11 cellular contexts compared by ENCODE assay signal in genomic region chr16:74563828-74564263, GRCh38. TPM values are rescaled to one million over a fixed set of nuclear protein-coding genes. Genes with fewer than 3 reads are reported as not detected.
DNase-seq lines count a peak whose midpoint lies in the region; ATAC-seq and TF ChIP-seq lines count a peak whose summit lies in the region.
"Had no signal": no experiment of that assay in that cellular context is flagged by ENCODE, and none has a peak within 500 bp of the region (broad histone marks: within the 10 kb centered on the region; RNA-seq: fewer than 3 reads in every experiment).

No MANE protein-coding gene starts in this region.

- no peaks in the 10 kb centered on the region for H3K36me3 ChIP-seq in HEK293 (ENCODE audit: control insufficient read depth in 2 of 2, insufficient read depth in 1 of 2, low read length in 2 of 2)
- H3K36me3 ChIP-seq in left lung = no peaks in the 10 kb centered on the region
- no peaks in the 10 kb centered on the region for H3K36me3 ChIP-seq in esophagus squamous epithelium
- H3K36me3 ChIP-seq in testis (ENCODE audit: low read depth, missing control alignments) = no peaks in the 10 kb centered on the region

- peaks cover 85% of the 10 kb centered on the region for H3K4me1 Mint-ChIP-seq in activated T-cell treated with anti-CD3 and anti-CD28 coated beads, Interleukin-2, amount 50 U/mL, for 4 hours (ENCODE audit: low read depth)

- peak; percentile 57 to 78 for ATAC-seq in activated T-cell treated with anti-CD3 and anti-CD28 coated beads, Interleukin-2, amount 50 U/mL, for 4 hours
- ATAC-seq in left lung (peak; percentile 78), GM19467 (IDR thresholded peaks at IDR 0.05; ENCODE audit: unreplicated experiment) (no peak)
- ATAC-seq: GM23338 had no signal

- H3K27ac ChIP-seq in HEK293 (ENCODE audit: extremely low read depth, low read depth, low read length) (no peak overlapping the region), left lung (peak overlapping the region in 1 of 2 donors; percentile 75), esophagus squamous epithelium (peak overlapping the region in 2 of 4 donors; percentile 13 to 67), testis (no peak overlapping the region)

- H3K9me3 Mint-ChIP-seq in activated T-cell treated with anti-CD3 and anti-CD28 coated beads, Interleukin-2, amount 50 U/mL, for 4 hours = no peaks in the 10 kb centered on the region
- H3K9me3 Mint-ChIP-seq: GM23338 had no signal

- H3K4me1 ChIP-seq in HEK293 (ENCODE audit: control insufficient read depth, insufficient read depth, low read length) = peaks cover under 1% of the 10 kb centered on the region; the same call in 1 of the 2 replicates
- peaks cover 0 to 35% of the 10 kb centered on the region in 2 donors for H3K4me1 ChIP-seq in left lung
- peaks cover 0 to 62% (median 3%) of the 10 kb centered on the region in 3 donors for H3K4me1 ChIP-seq in esophagus squamous epithelium
- no peaks in the 10 kb centered on the region for H3K4me1 ChIP-seq in testis

- peaks cover 1% of the 10 kb centered on the region for H3K36me3 Mint-ChIP-seq in activated T-cell treated with anti-CD3 and anti-CD28 coated beads, Interleukin-2, amount 50 U/mL, for 4 hours (ENCODE audit: insufficient read depth)

- H3K4me3 ChIP-seq in HEK293 (ENCODE audit: low read depth, low read length) (no peak overlapping the region), left lung (no peak overlapping the region), esophagus squamous epithelium (no peak overlapping the region), testis (no peak overlapping the region)
- H3K4me3 ChIP-seq: GM23338, skin epidermis had no signal

- peak; percentile 71 for DNase-seq in A172 (ENCODE audit: low spot score)
- peak; percentile 7 for DNase-seq in activated T-cell treated with anti-CD3 and anti-CD28 coated beads, Interleukin-2, amount 50 U/mL, for 4 hours
- DNase-seq in left lung = peak in 1 of 2 donors; percentile 48
- no peak for DNase-seq in esophagus squamous epithelium (lab: John Stamatoyannopoulos, UW)
- DNase-seq in central memory CD4-positive, alpha-beta T cell = no peak
- no peak for DNase-seq in testis
- DNase-seq: NCI-H1105 treated with DMSO at 0.1 percent for 48 hours had no signal

- no peaks in the 10 kb centered on the region for H3K27me3 ChIP-seq in left lung
- no peaks in the 10 kb centered on the region for H3K27me3 ChIP-seq in esophagus squamous epithelium
- H3K27me3 ChIP-seq in testis = no peaks in the 10 kb centered on the region

- intact Hi-C loops in left lung (cut with DNase I) = no loop called here
- intact Hi-C loops in esophagus squamous epithelium (cut with DNase I) = no loop called here
- intact Hi-C loops in testis (cut with DNase I; ENCODE audit: low total_unique reads) = no loop called here

- POLR2A ChIA-PET in HEK293 (lab: Yijun Ruan, JAX) = no interaction called here

- no peaks in the 10 kb centered on the region for H3K9me3 ChIP-seq in HEK293 (ENCODE audit: control insufficient read depth, insufficient read depth, low read depth, low read length)
- H3K9me3 ChIP-seq in left lung = no peaks in the 10 kb centered on the region
- no peaks in the 10 kb centered on the region for H3K9me3 ChIP-seq in esophagus squamous epithelium
- no peaks in the 10 kb centered on the region for H3K9me3 ChIP-seq in testis

- WGBS in esophagus squamous epithelium, 2 donors = 69 to 86% methylated on average over 7 of the region's 7 CpGs
- 83 to 84% methylated on average over 7 of the region's 7 CpGs for WGBS in testis, 2 donors

- H3K4me3 Mint-ChIP-seq in activated T-cell treated with anti-CD3 and anti-CD28 coated beads, Interleukin-2, amount 50 U/mL, for 4 hours = no peak overlapping the region
- H3K4me3 Mint-ChIP-seq: GM23338 had no signal

- H3K27me3 Mint-ChIP-seq in activated T-cell treated with anti-CD3 and anti-CD28 coated beads, Interleukin-2, amount 50 U/mL, for 4 hours (ENCODE audit: low read depth) = no peaks in the 10 kb centered on the region

- TF ChIP-seq CTCF in HEK293 (tag by site-specific recombination; IDR thresholded peaks at IDR 0.05) (no peak), left lung (IDR thresholded peaks at IDR 0.05) (no peak), esophagus squamous epithelium (IDR thresholded peaks at IDR 0.05) (peak in 1 of 6 experiments; percentile 30), testis (IDR thresholded peaks at IDR 0.05) (no peak)

- CTCF ChIA-PET in HEK293 (lab: Yijun Ruan, JAX) = no interaction called here

- no peak for TF ChIP-seq POLR2A in esophagus squamous epithelium (IDR thresholded peaks at IDR 0.05)
- TF ChIP-seq POLR2A in testis (IDR thresholded peaks at IDR 0.05) = no peak

TF ChIP-seq in HEK293, 187 proteins besides CTCF, POLR2A, EP300 and RAD21:
- TF ChIP-seq ZFP41 (tag by site-specific recombination; IDR thresholded peaks at IDR 0.05; ENCODE audit: borderline replicate concordance) (no peak), SCRT2 (tag by site-specific recombination; IDR thresholded peaks at IDR 0.05) (peak; percentile 53), ZBTB6 (tag by site-specific recombination; IDR thresholded peaks at IDR 0.05) (peak; percentile 35; the same call in 1 of the 2 replicates)

RNA-seq across cellular contexts. Expression of gene GLG1, which starts 43.1 kb away (rescaled TPM):
- 88.7 and 90.7 TPM in 2 replicates for total RNA-seq in A172 (2014; rRNA removed; shearing (Covaris generic))
- 10 to 100 TPM; 45.1 to 52.4 (median 45.4) TPM for total RNA-seq in activated T-cell treated with anti-CD3 and anti-CD28 coated beads, Interleukin-2, amount 50 U/mL, for 4 hours
- total RNA-seq in left lung = 100 to 1,000 TPM; 116 to 132 TPM
- 10 to 100 TPM; 59.2 to 71.9 (median 60.8) TPM for total RNA-seq in esophagus squamous epithelium
- total RNA-seq in testis = 100 to 1,000 TPM; 206 to 268 TPM
- 151 TPM for polyA plus RNA-seq in testis (ENCODE audit: insufficient read depth, low read depth, low replicate concordance)

Comparison
In these comparisons a context has a peak if more than half of its experiments do, and no peak if none do; other contexts are left out.
1. DNase-seq: peak in A172 (single experiment) and activated T-cell treated with anti-CD3 and anti-CD28 coated beads, Interleukin-2, amount 50 U/mL, for 4 hours (single experiment); none in esophagus squamous epithelium (single experiment), central memory CD4-positive, alpha-beta T cell (single experiment) and testis (single experiment).